1 cellular context compared by ENCODE assay signal in the genomic region with DNA sequence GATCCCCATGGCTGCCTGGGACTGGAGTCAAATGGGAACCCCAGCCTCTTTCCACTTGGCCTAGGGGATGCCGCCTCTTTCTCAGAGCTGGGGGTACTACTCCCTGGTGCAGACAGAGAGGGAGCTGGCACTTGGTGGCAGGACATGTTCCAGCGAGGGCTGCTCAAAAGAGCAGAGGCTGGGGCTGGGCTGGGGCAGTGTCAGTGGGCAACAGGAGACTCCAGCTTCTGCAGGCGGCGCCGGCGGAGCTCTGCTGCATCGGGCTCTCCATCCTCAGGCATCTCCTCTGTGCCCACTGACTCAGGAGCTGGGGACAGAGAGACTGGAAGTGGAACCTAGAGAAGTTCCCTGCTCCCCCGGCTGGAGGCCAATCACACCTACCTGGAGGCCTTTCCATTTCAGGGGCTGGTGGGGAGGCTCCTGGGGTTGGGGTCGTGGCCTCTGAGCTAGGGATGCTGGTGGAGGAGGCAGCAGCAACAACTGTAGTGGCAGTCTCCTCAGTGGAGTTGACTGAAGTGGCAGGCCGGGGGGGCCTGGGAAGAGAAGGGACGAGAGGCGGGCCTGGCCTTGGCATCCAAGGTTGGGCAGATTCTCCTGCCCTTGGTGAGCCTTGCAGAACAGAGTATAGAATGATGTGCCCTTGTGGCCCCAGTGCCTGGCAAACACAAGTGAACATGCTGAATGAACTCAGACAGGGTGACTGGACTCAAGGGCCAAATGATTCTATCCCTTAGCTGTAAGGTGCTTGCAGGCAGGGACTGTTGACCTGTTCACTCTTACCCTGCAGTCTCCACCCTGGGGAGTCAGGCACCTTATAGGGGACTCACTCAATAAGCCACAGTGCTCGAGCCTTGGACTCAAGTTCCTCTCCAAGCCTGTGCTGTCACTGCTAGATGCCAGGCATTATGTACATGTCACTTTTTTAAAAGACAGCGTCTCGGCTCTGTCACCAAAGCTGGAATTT.
TF ChIP-seq lines count a peak whose summit lies in the region.

No MANE protein-coding gene starts in this region.

TF ChIP-seq in PFSK-1, 5 proteins besides CTCF, POLR2A, EP300 and RAD21:
- TF ChIP-seq POLR2AphosphoS5 (IDR thresholded peaks at IDR 0.05; ENCODE audit: low read depth, low read length) (peak; percentile 33; the same call in 1 of the 2 replicates), TAF1 (IDR thresholded peaks at IDR 0.05; ENCODE audit: borderline replicate concordance, insufficient read depth, low read length) (no peak)
